In genomic region chr6:134588267-134588666, GRCh38 we compare ENCODE assay signal across 27 cellular contexts.
"Had no signal": no experiment of that assay in that cellular context is flagged by ENCODE, and none has a peak within 500 bp of the region (broad histone marks: within the 10 kb centered on the region; RNA-seq: fewer than 3 reads in every experiment).

No MANE protein-coding gene starts in this region.

- ATAC-seq: activated CD8-positive, alpha-beta memory T cell treated with anti-CD3 and anti-CD28 coated beads, Interleukin-2, amount 10 ng/mL, durations not matched to agents 7 days and 5 days had no signal

- H3K4me3 Mint-ChIP-seq: activated B cell treated with CpG ODN at 0.5 μM for 24 hours; activated CD4-positive, alpha-beta T cell treated with anti-CD3 and anti-CD28 coated beads, Interleukin-2, amount 10 ng/mL, durations not matched to agents 24 days and 14 days; activated CD8-positive, alpha-beta memory T cell treated with anti-CD3 and anti-CD28 coated beads, Interleukin-2, amount 10 ng/mL, durations not matched to agents 7 days and 5 days; activated naive CD4-positive, alpha-beta T cell treated with anti-CD3 and anti-CD28 coated beads, Interleukin-2, amount 50 U/mL, for 24 hours; activated T-cell treated with anti-CD3 and anti-CD28 coated beads, Interleukin-2, amount 50 U/mL, for 24 hours; activated T-helper 1 cell treated with anti-CD3 and anti-CD28 coated beads, Interleukin-12 subunit alpha, Interleukin-12 subunit beta, Interleukin-2, Interleukin-4 antibody, amounts not matched to agents 30 ng/mL and 10 ng/mL and 1 ng/mL, durations not matched to agents 14 hours and 24 hours and 36 hours; central memory CD8-positive, alpha-beta T cell; T-helper 1 cell treated with Interleukin-12 subunit alpha and Interleukin-12 subunit beta and Interleukin-4 antibody, amounts not matched to agents 30 μg/mL and 1 μg/mL, for 36 hours had no signal

- H3K36me3 Mint-ChIP-seq: activated CD8-positive, alpha-beta memory T cell treated with anti-CD3 and anti-CD28 coated beads, Interleukin-2, amount 10 ng/mL, durations not matched to agents 7 days and 5 days; activated naive CD4-positive, alpha-beta T cell treated with anti-CD3 and anti-CD28 coated beads, Interleukin-2, amount 50 U/mL, for 24 hours had no signal

- H3K9me3 Mint-ChIP-seq: activated naive CD4-positive, alpha-beta T cell treated with anti-CD3 and anti-CD28 coated beads, Interleukin-2, amount 50 U/mL, for 24 hours; activated T-cell treated with anti-CD3 and anti-CD28 coated beads, Interleukin-2, amount 50 U/mL, for 24 hours; activated T-helper 1 cell treated with anti-CD3 and anti-CD28 coated beads, Interleukin-12 subunit alpha, Interleukin-12 subunit beta, Interleukin-2, Interleukin-4 antibody, amounts not matched to agents 30 ng/mL and 10 ng/mL and 1 ng/mL, durations not matched to agents 14 hours and 24 hours and 36 hours; central memory CD8-positive, alpha-beta T cell; T-helper 1 cell treated with Interleukin-12 subunit alpha and Interleukin-12 subunit beta and Interleukin-4 antibody, amounts not matched to agents 30 μg/mL and 1 μg/mL, for 36 hours had no signal

- FAIRE-seq: bronchial epithelial cell, RCC 7860, TTC549 had no signal

- H3K27me3 Mint-ChIP-seq: activated B cell treated with CpG ODN at 0.5 μM for 24 hours; activated CD4-positive, alpha-beta T cell treated with anti-CD3 and anti-CD28 coated beads, Interleukin-2, amount 10 ng/mL, durations not matched to agents 24 days and 14 days; activated naive CD4-positive, alpha-beta T cell treated with anti-CD3 and anti-CD28 coated beads, Interleukin-2, amount 50 U/mL, for 24 hours; activated T-cell treated with anti-CD3 and anti-CD28 coated beads, Interleukin-2, amount 50 U/mL, for 24 hours had no signal

- H3K27ac Mint-ChIP-seq: activated B cell treated with CpG ODN at 0.5 μM for 24 hours; activated CD4-positive, alpha-beta T cell treated with anti-CD3 and anti-CD28 coated beads, Interleukin-2, amount 10 ng/mL, durations not matched to agents 24 days and 14 days; activated CD8-positive, alpha-beta memory T cell treated with anti-CD3 and anti-CD28 coated beads, Interleukin-2, amount 10 ng/mL, durations not matched to agents 7 days and 5 days; activated naive CD4-positive, alpha-beta T cell treated with anti-CD3 and anti-CD28 coated beads, Interleukin-2, amount 50 U/mL, for 24 hours; activated T-cell treated with anti-CD3 and anti-CD28 coated beads, Interleukin-2, amount 50 U/mL, for 24 hours; activated T-helper 1 cell treated with anti-CD3 and anti-CD28 coated beads, Interleukin-12 subunit alpha, Interleukin-12 subunit beta, Interleukin-2, Interleukin-4 antibody, amounts not matched to agents 30 ng/mL and 10 ng/mL and 1 ng/mL, durations not matched to agents 14 hours and 24 hours and 36 hours; T-helper 1 cell treated with Interleukin-12 subunit alpha and Interleukin-12 subunit beta and Interleukin-4 antibody, amounts not matched to agents 30 μg/mL and 1 μg/mL, for 36 hours had no signal

- H3K4me1 Mint-ChIP-seq: activated B cell treated with CpG ODN at 0.5 μM for 24 hours; activated CD4-positive, alpha-beta T cell treated with anti-CD3 and anti-CD28 coated beads, Interleukin-2, amount 10 ng/mL, durations not matched to agents 24 days and 14 days; activated CD8-positive, alpha-beta memory T cell treated with anti-CD3 and anti-CD28 coated beads, Interleukin-2, amount 10 ng/mL, durations not matched to agents 7 days and 5 days; activated naive CD4-positive, alpha-beta T cell treated with anti-CD3 and anti-CD28 coated beads, Interleukin-2, amount 50 U/mL, for 24 hours; central memory CD8-positive, alpha-beta T cell had no signal

- DNase-seq: activated B cell treated with CpG ODN at 0.5 μM for 24 hours; activated CD4-positive, alpha-beta T cell treated with anti-CD3 and anti-CD28 coated beads for 1 hour; activated CD4-positive, alpha-beta T cell treated with anti-CD3 and anti-CD28 coated beads, Interleukin-2, amount 10 ng/mL, durations not matched to agents 24 days and 14 days; activated CD4-positive, alpha-beta T cell treated with anti-CD3 and anti-CD28 coated beads, Interleukin-2, amount 50 U/mL, for 48 hours; activated CD8-positive, alpha-beta memory T cell treated with anti-CD3 and anti-CD28 coated beads, Interleukin-2, amount 10 ng/mL, durations not matched to agents 7 days and 5 days; activated effector memory CD4-positive, alpha-beta T cell treated with Interleukin-2 at 50 U/mL for 16 hours; activated naive CD4-positive, alpha-beta T cell; activated T-cell treated with anti-CD3 and anti-CD28 coated beads, Interleukin-2, amount 50 U/mL, for 24 hours; aorta; KBM-7; NCI-H1092; NCI-H1417; NCI-H1930; NCI-H2171; NCI-H2227 treated with DMSO at 0.1 percent for 48 hours; NCI-H446 treated with DMSO at 0.1 percent for 48 hours; NCI-H526 treated with DMSO at 0.1 percent for 48 hours; NK-92 treated with Interleukin-12 subunit alpha and Interleukin-12 subunit beta, amount 100 ng/mL, for 24 hours; SHP77 treated with DMSO at 0.1 percent for 48 hours; T-helper 9 cell had no signal
